ENCODE assay signal across 2 cellular contexts in the genomic region with DNA sequence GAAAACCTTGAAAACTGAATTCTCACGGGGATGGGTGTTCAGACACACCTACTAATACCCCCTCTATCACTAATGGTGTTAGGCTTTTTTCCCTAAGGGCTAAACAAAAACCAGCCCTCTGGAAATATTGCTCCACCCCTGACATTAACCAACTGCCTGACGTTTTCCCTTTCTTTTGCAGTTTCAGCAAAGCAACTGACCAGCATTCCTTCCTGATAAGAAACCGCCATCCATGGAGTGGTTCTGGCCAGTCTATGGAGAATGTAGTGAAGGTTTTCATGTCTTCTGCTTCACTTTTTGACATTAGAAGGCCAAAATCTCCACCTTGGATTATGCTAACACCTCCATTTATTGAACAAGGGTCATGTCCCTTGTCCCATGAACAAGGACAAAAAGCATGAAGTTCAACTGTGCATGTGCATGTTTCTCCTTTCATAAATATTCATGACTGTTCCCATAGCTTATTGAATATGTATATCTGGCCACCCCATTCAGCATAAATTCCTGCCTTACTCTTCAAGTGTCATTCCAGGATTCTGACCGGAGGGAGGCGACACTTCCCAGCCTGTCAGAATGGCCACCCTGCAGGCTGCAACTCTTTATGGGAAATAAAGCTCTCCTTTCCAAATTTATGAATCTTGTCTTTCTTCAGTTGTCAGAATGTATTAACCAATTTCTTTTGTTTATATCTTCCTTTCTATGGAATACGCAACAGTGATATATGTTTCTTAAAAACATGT.
TF ChIP-seq lines count a peak whose summit lies in the region.

No MANE protein-coding gene starts in this region.

TF ChIP-seq in HCT116, 20 proteins besides CTCF, POLR2A, EP300 and RAD21:
- TF ChIP-seq, protein P1, sequence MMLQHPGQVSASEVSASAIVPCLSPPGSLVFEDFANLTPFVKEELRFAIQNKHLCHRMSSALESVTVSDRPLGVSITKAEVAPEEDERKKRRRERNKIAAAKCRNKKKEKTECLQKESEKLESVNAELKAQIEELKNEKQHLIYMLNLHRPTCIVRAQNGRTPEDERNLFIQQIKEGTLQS (IDR thresholded peaks at IDR 0.05): no peak
- no peak for TF ChIP-seq SIN3A (IDR thresholded peaks at IDR 0.05; ENCODE audit: low read depth)
- TF ChIP-seq YY1 (IDR thresholded peaks at IDR 0.05; ENCODE audit: extremely low read depth, insufficient replicate concordance, low read depth, low read length): no peak
- TF ChIP-seq FOSL1 (IDR thresholded peaks at IDR 0.05; ENCODE audit: low read depth): no peak
- TF ChIP-seq, protein P2, sequence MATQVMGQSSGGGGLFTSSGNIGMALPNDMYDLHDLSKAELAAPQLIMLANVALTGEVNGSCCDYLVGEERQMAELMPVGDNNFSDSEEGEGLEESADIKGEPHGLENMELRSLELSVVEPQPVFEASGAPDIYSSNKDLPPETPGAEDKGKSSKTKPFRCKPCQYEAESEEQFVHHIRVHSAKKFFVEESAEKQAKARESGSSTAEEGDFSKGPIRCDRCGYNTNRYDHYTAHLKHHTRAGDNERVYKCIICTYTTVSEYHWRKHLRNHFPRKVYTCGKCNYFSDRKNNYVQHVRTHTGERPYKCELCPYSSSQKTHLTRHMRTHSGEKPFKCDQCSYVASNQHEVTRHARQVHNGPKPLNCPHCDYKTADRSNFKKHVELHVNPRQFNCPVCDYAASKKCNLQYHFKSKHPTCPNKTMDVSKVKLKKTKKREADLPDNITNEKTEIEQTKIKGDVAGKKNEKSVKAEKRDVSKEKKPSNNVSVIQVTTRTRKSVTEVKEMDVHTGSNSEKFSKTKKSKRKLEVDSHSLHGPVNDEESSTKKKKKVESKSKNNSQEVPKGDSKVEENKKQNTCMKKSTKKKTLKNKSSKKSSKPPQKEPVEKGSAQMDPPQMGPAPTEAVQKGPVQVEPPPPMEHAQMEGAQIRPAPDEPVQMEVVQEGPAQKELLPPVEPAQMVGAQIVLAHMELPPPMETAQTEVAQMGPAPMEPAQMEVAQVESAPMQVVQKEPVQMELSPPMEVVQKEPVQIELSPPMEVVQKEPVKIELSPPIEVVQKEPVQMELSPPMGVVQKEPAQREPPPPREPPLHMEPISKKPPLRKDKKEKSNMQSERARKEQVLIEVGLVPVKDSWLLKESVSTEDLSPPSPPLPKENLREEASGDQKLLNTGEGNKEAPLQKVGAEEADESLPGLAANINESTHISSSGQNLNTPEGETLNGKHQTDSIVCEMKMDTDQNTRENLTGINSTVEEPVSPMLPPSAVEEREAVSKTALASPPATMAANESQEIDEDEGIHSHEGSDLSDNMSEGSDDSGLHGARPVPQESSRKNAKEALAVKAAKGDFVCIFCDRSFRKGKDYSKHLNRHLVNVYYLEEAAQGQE (IDR thresholded peaks at IDR 0.05; ENCODE audit: low read depth): no peak
- TF ChIP-seq POLR2AphosphoS5 (IDR thresholded peaks at IDR 0.05; ENCODE audit: low read depth, low read length): no peak
- TF ChIP-seq, protein P3, sequence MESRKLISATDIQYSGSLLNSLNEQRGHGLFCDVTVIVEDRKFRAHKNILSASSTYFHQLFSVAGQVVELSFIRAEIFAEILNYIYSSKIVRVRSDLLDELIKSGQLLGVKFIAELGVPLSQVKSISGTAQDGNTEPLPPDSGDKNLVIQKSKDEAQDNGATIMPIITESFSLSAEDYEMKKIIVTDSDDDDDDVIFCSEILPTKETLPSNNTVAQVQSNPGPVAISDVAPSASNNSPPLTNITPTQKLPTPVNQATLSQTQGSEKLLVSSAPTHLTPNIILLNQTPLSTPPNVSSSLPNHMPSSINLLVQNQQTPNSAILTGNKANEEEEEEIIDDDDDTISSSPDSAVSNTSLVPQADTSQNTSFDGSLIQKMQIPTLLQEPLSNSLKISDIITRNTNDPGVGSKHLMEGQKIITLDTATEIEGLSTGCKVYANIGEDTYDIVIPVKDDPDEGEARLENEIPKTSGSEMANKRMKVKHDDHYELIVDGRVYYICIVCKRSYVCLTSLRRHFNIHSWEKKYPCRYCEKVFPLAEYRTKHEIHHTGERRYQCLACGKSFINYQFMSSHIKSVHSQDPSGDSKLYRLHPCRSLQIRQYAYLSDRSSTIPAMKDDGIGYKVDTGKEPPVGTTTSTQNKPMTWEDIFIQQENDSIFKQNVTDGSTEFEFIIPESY (IDR thresholded peaks at IDR 0.05; ENCODE audit: extremely low read depth, insufficient replicate concordance, low read length): no peak
- TF ChIP-seq EGR1 (IDR thresholded peaks at IDR 0.05; ENCODE audit: low read depth): no peak
- TF ChIP-seq TCF7L2 (IDR thresholded peaks at IDR 0.05; ENCODE audit: borderline replicate concordance, extremely low read depth, insufficient read depth, insufficient read length): no peak
- TF ChIP-seq CEBPB (IDR thresholded peaks at IDR 0.05; ENCODE audit: low read depth): no peak
- TF ChIP-seq JUND (IDR thresholded peaks at IDR 0.05): no peak
- TF ChIP-seq SRF (IDR thresholded peaks at IDR 0.05; ENCODE audit: low read depth): no peak
- TF ChIP-seq CBX3 (IDR thresholded peaks at IDR 0.05; ENCODE audit: low read depth): no peak
- TF ChIP-seq EZH2phosphoT487 (IDR thresholded peaks at IDR 0.05; ENCODE audit: borderline replicate concordance): no peak
- no peak for TF ChIP-seq ZNF274 (IDR thresholded peaks at IDR 0.05; ENCODE audit: low read depth, low read length)
- no peak for TF ChIP-seq EZH2 (IDR thresholded peaks at IDR 0.05)
- no peak for TF ChIP-seq ELF1 (IDR thresholded peaks at IDR 0.05; ENCODE audit: borderline replicate concordance, low read depth)
- TF ChIP-seq, protein P4, sequence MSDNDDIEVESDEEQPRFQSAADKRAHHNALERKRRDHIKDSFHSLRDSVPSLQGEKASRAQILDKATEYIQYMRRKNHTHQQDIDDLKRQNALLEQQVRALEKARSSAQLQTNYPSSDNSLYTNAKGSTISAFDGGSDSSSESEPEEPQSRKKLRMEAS (IDR thresholded peaks at IDR 0.05): no peak
- TF ChIP-seq ZFX (IDR thresholded peaks at IDR 0.05): no peak
- TF ChIP-seq SP1 (IDR thresholded peaks at IDR 0.05; ENCODE audit: low read depth): no peak

TF ChIP-seq in H1, 55 proteins besides CTCF, POLR2A, EP300 and RAD21:
- no peak for TF ChIP-seq PHF8 (conservative IDR thresholded peaks at IDR 0.05; ENCODE audit: low read depth, low read length)
- no peak for TF ChIP-seq RNF2 (IDR thresholded peaks at IDR 0.05; ENCODE audit: borderline replicate concordance, low read depth, low read length, missing control alignments, poor library complexity, severe bottlenecking)
- TF ChIP-seq KDM4A (IDR thresholded peaks at IDR 0.05; ENCODE audit: low read depth, low read length, severe bottlenecking): no peak
- no peak for TF ChIP-seq TBP (IDR thresholded peaks at IDR 0.05; ENCODE audit: low read depth, low read length)
- TF ChIP-seq SUZ12 (IDR thresholded peaks at IDR 0.05; ENCODE audit: low read length): no peak
- no peak for TF ChIP-seq HDAC2 (IDR thresholded peaks at IDR 0.05; ENCODE audit: borderline replicate concordance in 1 of 2, low read depth in 2 of 2, low read length in 2 of 2)
- TF ChIP-seq TEAD4 (IDR thresholded peaks at IDR 0.05; ENCODE audit: low read depth, low read length): peak; percentile 17; the same call in 1 of the 2 replicates
- TF ChIP-seq EGR1 (IDR thresholded peaks at IDR 0.05; ENCODE audit: borderline replicate concordance, low read depth, low read length): no peak
- no peak for TF ChIP-seq SP1 (IDR thresholded peaks at IDR 0.05; ENCODE audit: low read depth, low read length)
